24 cellular contexts compared by ENCODE assay signal in the genomic region with DNA sequence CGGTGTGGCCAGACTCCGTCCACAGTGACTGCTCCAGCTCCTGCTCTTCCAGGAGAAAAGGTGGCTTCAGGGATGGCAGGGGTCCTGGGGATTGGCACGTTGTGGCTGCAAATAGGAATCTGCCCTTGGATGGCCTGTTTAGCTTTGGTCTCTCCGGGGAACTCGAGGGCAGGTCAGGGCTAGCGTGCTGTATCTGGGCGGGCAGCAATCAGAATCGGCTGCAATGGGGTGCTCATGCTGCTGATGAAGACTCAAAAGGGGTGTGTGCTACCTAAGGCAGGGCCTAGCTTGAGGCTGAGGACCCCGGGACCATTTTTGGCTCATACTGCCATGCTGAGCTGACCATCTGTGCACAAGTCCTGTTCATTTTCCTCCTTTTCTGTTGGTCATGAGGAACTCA.
"Had no signal": no experiment of that assay in that cellular context is flagged by ENCODE, and none has a peak within 500 bp of the region (broad histone marks: within the 10 kb centered on the region; RNA-seq: fewer than 3 reads in every experiment).

No MANE protein-coding gene starts in this region.

- H3K27me3 Mint-ChIP-seq: activated CD4-positive, alpha-beta T cell treated with anti-CD3 and anti-CD28 coated beads for 36 hours; activated CD8-positive, alpha-beta T cell treated with anti-CD3 and anti-CD28 coated beads for 36 hours; activated T-helper 17 cell treated with anti-CD3 and anti-CD28 coated beads, Interleukin-2, amount 50 U/mL, for 72 hours had no signal

- H3K4me3 ChIP-seq: cardiac muscle cell, Peyer's patch had no signal

- H3K27ac ChIP-seq: brain microvascular endothelial cell, cardiac muscle cell, Peyer's patch, RWPE1, WERI-Rb-1 had no signal

- H3K4me3 Mint-ChIP-seq: activated CD4-positive, alpha-beta T cell treated with anti-CD3 and anti-CD28 coated beads for 36 hours; activated CD8-positive, alpha-beta T cell treated with anti-CD3 and anti-CD28 coated beads for 36 hours; activated naive CD4-positive, alpha-beta T cell treated with anti-CD3 and anti-CD28 coated beads for 36 hours; activated naive CD8-positive, alpha-beta T cell; activated T-helper 17 cell treated with anti-CD3 and anti-CD28 coated beads, Interleukin-2, amount 50 U/mL, for 72 hours; T-helper 17 cell had no signal

- H3K9me3 Mint-ChIP-seq: activated CD8-positive, alpha-beta T cell treated with anti-CD3 and anti-CD28 coated beads for 36 hours; activated naive CD4-positive, alpha-beta T cell treated with anti-CD3 and anti-CD28 coated beads for 36 hours; activated T-helper 17 cell treated with anti-CD3 and anti-CD28 coated beads, Interleukin-2, amount 50 U/mL, for 72 hours had no signal

- H3K36me3 Mint-ChIP-seq: activated naive CD8-positive, alpha-beta T cell had no signal

- H3K4me1 Mint-ChIP-seq: activated T-helper 17 cell treated with anti-CD3 and anti-CD28 coated beads, Interleukin-2, amount 50 U/mL, for 72 hours had no signal

- H3K4me1 ChIP-seq: Peyer's patch had no signal

- H3K27ac Mint-ChIP-seq: activated CD4-positive, alpha-beta T cell treated with anti-CD3 and anti-CD28 coated beads for 36 hours; activated CD8-positive, alpha-beta T cell treated with anti-CD3 and anti-CD28 coated beads for 36 hours; activated naive CD4-positive, alpha-beta T cell treated with anti-CD3 and anti-CD28 coated beads for 36 hours; activated naive CD8-positive, alpha-beta T cell; activated T-helper 17 cell treated with anti-CD3 and anti-CD28 coated beads, Interleukin-2, amount 50 U/mL, for 72 hours; T-helper 17 cell had no signal

- H3K36me3 ChIP-seq: brain microvascular endothelial cell had no signal

- DNase-seq: activated CD4-positive, alpha-beta T cell treated with anti-CD3 and anti-CD28 coated beads for 36 hours; activated CD8-positive, alpha-beta T cell treated with anti-CD3 and anti-CD28 coated beads for 36 hours; activated gamma-delta T cell; activated naive CD4-positive, alpha-beta T cell treated with anti-CD3 and anti-CD28 coated beads for 36 hours; activated T-cell treated with anti-CD3 and anti-CD28 coated beads for 4 hours; activated T-cell treated with anti-CD3 and anti-CD28 coated beads, Interleukin-2, amount 50 U/mL, for 48 hours; amygdala; brain microvascular endothelial cell; cerebellar nuclear complex; MM.1S; NCI-H1105 treated with DMSO at 0.1 percent for 48 hours; NCI-H1436 treated with DMSO at 0.1 percent for 48 hours; NCI-H187; NCI-H2081 treated with DMSO at 0.1 percent for 48 hours; NCI-H446; NCI-H524; Peyer's patch; SHP77 treated with DMSO at 0.1 percent for 48 hours; T-helper 17 cell; WERI-Rb-1 had no signal

- ATAC-seq: activated CD4-positive, alpha-beta T cell treated with anti-CD3 and anti-CD28 coated beads for 36 hours; activated CD8-positive, alpha-beta T cell treated with anti-CD3 and anti-CD28 coated beads for 36 hours; activated T-helper 17 cell treated with anti-CD3 and anti-CD28 coated beads, Interleukin-2, amount 50 U/mL, for 72 hours; T-helper 17 cell had no signal

- H3K27me3 ChIP-seq: brain microvascular endothelial cell, cardiac muscle cell, Peyer's patch had no signal

- H3K9me3 ChIP-seq: Peyer's patch had no signal
